In the genomic region with DNA sequence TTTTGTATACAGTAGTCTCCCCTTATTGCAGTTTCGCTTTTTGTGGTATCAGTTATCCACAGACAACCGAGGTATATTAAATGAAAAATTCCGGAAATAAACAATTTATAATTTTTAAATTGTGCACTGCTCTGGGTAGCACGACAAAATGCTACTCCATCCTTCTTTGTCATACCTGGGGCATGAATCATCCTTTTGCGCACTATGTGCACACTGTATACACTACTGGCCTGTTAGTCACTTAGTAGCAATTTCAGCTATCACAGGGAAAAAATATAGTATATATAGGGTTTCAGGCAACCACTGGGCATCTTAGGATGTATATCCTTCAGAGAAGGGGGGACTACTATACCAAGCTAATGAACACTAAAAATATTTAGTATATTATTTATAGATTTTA, we compare ENCODE assay signal across 16 cellular contexts.
DNase-seq lines count a peak whose midpoint lies in the region; TF ChIP-seq lines count a peak whose summit lies in the region.
"Had no signal": no experiment of that assay in that cellular context is flagged by ENCODE, and none has a peak within 500 bp of the region (broad histone marks: within the 10 kb centered on the region; RNA-seq: fewer than 3 reads in every experiment).

No MANE protein-coding gene starts in this region.

- H2AFZ ChIP-seq in smooth muscle cell (ENCODE audit: low read depth), result peak overlapping the region; percentile 49

- DNase-seq in HFFc6 (peak; percentile 77), RWPE1 (ENCODE audit: low spot score) (peak; percentile 57), choroid plexus epithelial cell (ENCODE audit: low read depth) (peak; percentile 81), smooth muscle cell (lab: John Stamatoyannopoulos, UW; ENCODE audit: unreplicated experiment) (no peak), AML-193 (lab: John Stamatoyannopoulos, UW) (no peak), Kasumi-1 (lab: John Stamatoyannopoulos, UW) (no peak)
- DNase-seq in activated T-helper 2 cell treated with anti-CD3 and anti-CD28 coated beads, Interferon-gamma antibody, Interleukin-2, Interleukin-4, amounts not matched to agents 10 μg/mL and 5 μg/mL and 100 μg/mL, durations not matched to agents 14 hours and 24 hours and 36 hours (ENCODE audit: low spot score), result no peak
- DNase-seq: activated CD4-positive, CD25-positive, alpha-beta regulatory T cell treated with anti-CD3 and anti-CD28 coated beads, Interleukin-2, amount 50 U/mL, for 72 hours; amygdala; glutamatergic neuron; left lung; NCI-H1930; NCI-H526; T-helper 9 cell; testis had no signal

- peak overlapping the region; percentile 47 for H3K27ac Mint-ChIP-seq in HFFc6
- H3K27ac Mint-ChIP-seq in activated T-helper 2 cell treated with anti-CD3 and anti-CD28 coated beads, Interferon-gamma antibody, Interleukin-2, Interleukin-4, amounts not matched to agents 10 μg/mL and 5 μg/mL and 100 μg/mL, durations not matched to agents 14 hours and 24 hours and 36 hours, result no peak overlapping the region

- H3K9ac ChIP-seq in smooth muscle cell (ENCODE audit: low read depth), result no peak overlapping the region
- H3K9ac ChIP-seq: BLaER1 treated with 17β-estradiol and CSF1 and Interleukin-3, amounts not matched to agents 10 nM and 100 nM had no signal

- no peaks in the 10 kb centered on the region for H3K27me3 Mint-ChIP-seq in HFFc6 (ENCODE audit: insufficient read depth)
- no peaks in the 10 kb centered on the region for H3K27me3 Mint-ChIP-seq in activated T-helper 2 cell treated with anti-CD3 and anti-CD28 coated beads, Interferon-gamma antibody, Interleukin-2, Interleukin-4, amounts not matched to agents 10 μg/mL and 5 μg/mL and 100 μg/mL, durations not matched to agents 14 hours and 24 hours and 36 hours (ENCODE audit: low read depth)

- no peaks in the 10 kb centered on the region for H3K36me3 ChIP-seq in smooth muscle cell (ENCODE audit: low read depth)
- H3K36me3 ChIP-seq: BLaER1 treated with 17β-estradiol and CSF1 and Interleukin-3, amounts not matched to agents 10 nM and 100 nM; left lung had no signal

- no peak for TF ChIP-seq CTCF in HFFc6 (IDR thresholded peaks at IDR 0.05)
- TF ChIP-seq CTCF in RWPE1 (conservative IDR thresholded peaks at IDR 0.05; ENCODE audit: low read depth), result no peak
- TF ChIP-seq CTCF in choroid plexus epithelial cell (conservative IDR thresholded peaks at IDR 0.05; ENCODE audit: low read depth, low read length), result no peak
- no peak for TF ChIP-seq CTCF in smooth muscle cell (IDR thresholded peaks at IDR 0.05; ENCODE audit: borderline replicate concordance, insufficient read depth, poor library complexity, severe bottlenecking)

- no peak overlapping the region for H3K27ac ChIP-seq in RWPE1
- no peak overlapping the region for H3K27ac ChIP-seq in smooth muscle cell (ENCODE audit: low read depth)
- H3K27ac ChIP-seq: BLaER1 treated with 17β-estradiol and CSF1 and Interleukin-3, amounts not matched to agents 10 nM and 100 nM; left lung; testis had no signal

- H3K9me3 ChIP-seq in smooth muscle cell (replicated peaks; ENCODE audit: low read depth), result no peaks in the 10 kb centered on the region
- H3K9me3 ChIP-seq: BLaER1 treated with 17β-estradiol and CSF1 and Interleukin-3, amounts not matched to agents 10 nM and 100 nM; left lung; testis had no signal

- WGBS in smooth muscle cell (ENCODE audit: low lambda C conversion rate), result 80% methylated on average over 5 of the region's 5 CpGs

- H3K27me3 ChIP-seq in smooth muscle cell (ENCODE audit: low read depth), result no peaks in the 10 kb centered on the region
- H3K27me3 ChIP-seq: BLaER1 treated with 17β-estradiol and CSF1 and Interleukin-3, amounts not matched to agents 10 nM and 100 nM; left lung; testis had no signal

- no peaks in the 10 kb centered on the region for H3K4me1 ChIP-seq in smooth muscle cell (ENCODE audit: low read depth)
- H3K4me1 ChIP-seq: BLaER1 treated with 17β-estradiol and CSF1 and Interleukin-3, amounts not matched to agents 10 nM and 100 nM; left lung; testis had no signal

- no peak overlapping the region for H3K4me3 ChIP-seq in choroid plexus epithelial cell (ENCODE audit: low read depth, low read length)
- H3K4me3 ChIP-seq in smooth muscle cell, result no peak overlapping the region
- H3K4me3 ChIP-seq: BLaER1 treated with 17β-estradiol and CSF1 and Interleukin-3, amounts not matched to agents 10 nM and 100 nM; left lung; testis had no signal

- H3F3A ChIP-seq in smooth muscle cell (ENCODE audit: low read depth), result no peaks in the 10 kb centered on the region

- POLR2A ChIA-PET in RWPE1 (lab: Yijun Ruan, JAX; ENCODE audit: low non-redundant PET), result no interaction called here

- peak overlapping the region; percentile 55 for H3K4me3 Mint-ChIP-seq in HFFc6
- no peak overlapping the region for H3K4me3 Mint-ChIP-seq in activated T-helper 2 cell treated with anti-CD3 and anti-CD28 coated beads, Interferon-gamma antibody, Interleukin-2, Interleukin-4, amounts not matched to agents 10 μg/mL and 5 μg/mL and 100 μg/mL, durations not matched to agents 14 hours and 24 hours and 36 hours (ENCODE audit: low read depth)

- H3K9me3 Mint-ChIP-seq in HFFc6, result no peaks in the 10 kb centered on the region
- no peaks in the 10 kb centered on the region for H3K9me3 Mint-ChIP-seq in activated T-helper 2 cell treated with anti-CD3 and anti-CD28 coated beads, Interferon-gamma antibody, Interleukin-2, Interleukin-4, amounts not matched to agents 10 μg/mL and 5 μg/mL and 100 μg/mL, durations not matched to agents 14 hours and 24 hours and 36 hours

- H3K4me1 Mint-ChIP-seq in HFFc6 (ENCODE audit: low read depth), result peaks cover 23% of the 10 kb centered on the region
- no peaks in the 10 kb centered on the region for H3K4me1 Mint-ChIP-seq in activated T-helper 2 cell treated with anti-CD3 and anti-CD28 coated beads, Interferon-gamma antibody, Interleukin-2, Interleukin-4, amounts not matched to agents 10 μg/mL and 5 μg/mL and 100 μg/mL, durations not matched to agents 14 hours and 24 hours and 36 hours (ENCODE audit: low read depth)

- CTCF ChIA-PET in RWPE1 (lab: Yijun Ruan, JAX), result no interaction called here

- H4K20me1 ChIP-seq in smooth muscle cell (ENCODE audit: low read depth), result no peaks in the 10 kb centered on the region
- H4K20me1 ChIP-seq: BLaER1 treated with 17β-estradiol and CSF1 and Interleukin-3, amounts not matched to agents 10 nM and 100 nM had no signal

- no peaks in the 10 kb centered on the region for H3K79me2 ChIP-seq in smooth muscle cell (ENCODE audit: low read depth)

- intact Hi-C loops in activated T-helper 2 cell treated with anti-CD3 and anti-CD28 coated beads, Interferon-gamma antibody, Interleukin-2, Interleukin-4, amounts not matched to agents 10 μg/mL and 5 μg/mL and 100 μg/mL, durations not matched to agents 14 hours and 24 hours and 36 hours (cut with micrococcal nuclease), result no loop called here

- H3K36me3 Mint-ChIP-seq in HFFc6 (ENCODE audit: low read depth), result no peaks in the 10 kb centered on the region
- no peaks in the 10 kb centered on the region for H3K36me3 Mint-ChIP-seq in activated T-helper 2 cell treated with anti-CD3 and anti-CD28 coated beads, Interferon-gamma antibody, Interleukin-2, Interleukin-4, amounts not matched to agents 10 μg/mL and 5 μg/mL and 100 μg/mL, durations not matched to agents 14 hours and 24 hours and 36 hours (ENCODE audit: low read depth)

- no peak overlapping the region for H3K4me2 ChIP-seq in smooth muscle cell
- H3K4me2 ChIP-seq: BLaER1 treated with 17β-estradiol and CSF1 and Interleukin-3, amounts not matched to agents 10 nM and 100 nM had no signal

Comparison
In these comparisons a context has a peak if more than half of its experiments do, and no peak if none do; other contexts are left out.
1. DNase-seq: peak in HFFc6 (single experiment), RWPE1 (single experiment) and choroid plexus epithelial cell (single experiment); none in smooth muscle cell (single experiment), AML-193 (0 of 2), Kasumi-1 (0 of 2) and activated T-helper 2 cell treated with anti-CD3 and anti-CD28 coated beads, Interferon-gamma antibody, Interleukin-2, Interleukin-4, amounts not matched to agents 10 μg/mL and 5 μg/mL and 100 μg/mL, durations not matched to agents 14 hours and 24 hours and 36 hours (single experiment).